31 cellular contexts compared by ENCODE assay signal in the genomic region with DNA sequence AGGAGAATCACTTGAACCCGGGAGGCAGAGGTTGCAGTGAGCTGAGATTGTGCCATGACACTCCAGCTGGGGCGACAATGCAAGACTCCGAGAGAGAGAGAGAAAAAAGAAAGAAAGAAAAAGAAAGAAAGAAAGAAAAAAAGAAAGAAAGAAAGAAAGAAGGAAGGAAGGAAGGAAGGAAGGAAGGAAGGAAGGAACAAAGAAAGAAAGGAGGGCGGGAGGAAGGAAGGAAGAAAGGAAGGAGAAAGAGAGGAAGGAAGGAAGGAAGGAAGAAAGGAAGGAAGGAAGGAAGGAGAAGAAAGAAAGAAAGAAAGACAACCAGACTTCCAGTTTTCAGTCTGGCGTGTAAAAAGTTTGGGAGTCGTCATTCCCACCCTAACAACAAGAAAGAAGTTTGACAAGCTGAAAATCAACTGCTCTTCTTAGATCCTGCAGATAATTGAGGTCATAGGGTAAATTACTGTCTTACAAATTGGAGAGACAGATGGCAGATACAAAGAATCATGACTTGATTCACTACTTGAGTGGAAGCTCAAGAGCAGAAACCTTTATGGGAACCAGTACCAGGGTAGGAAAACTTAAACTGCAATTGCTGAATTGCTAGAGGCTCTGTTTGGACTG. TPM values are rescaled to one million over a fixed set of nuclear protein-coding genes. Genes with fewer than 3 reads are reported as not detected.
"Had no signal": no experiment of that assay in that cellular context is flagged by ENCODE, and none has a peak within 500 bp of the region (broad histone marks: within the 10 kb centered on the region; RNA-seq: fewer than 3 reads in every experiment).

No MANE protein-coding gene starts in this region.

- DNase-seq: activated CD4-positive, alpha-beta T cell treated with anti-CD3 and anti-CD28 coated beads, Interleukin-2, amount 10 ng/mL, durations not matched to agents 24 days and 14 days; activated CD4-positive, alpha-beta T cell treated with anti-CD3 and anti-CD28 coated beads, Interleukin-2, amount 50 U/mL, for 4 hours; activated CD8-positive, alpha-beta T cell treated with anti-CD3 and anti-CD28 coated beads for 36 hours; activated effector memory CD4-positive, alpha-beta T cell treated with anti-CD3 and anti-CD28 coated beads, Interleukin-2, amount 50 U/mL, for 16 hours; activated naive CD4-positive, alpha-beta T cell; activated naive CD4-positive, alpha-beta T cell treated with anti-CD3 and anti-CD28 coated beads, Interleukin-2, amount 50 U/mL, for 16 hours; activated naive CD8-positive, alpha-beta T cell treated with anti-CD3 and anti-CD28 coated beads for 36 hours; activated T-cell treated with anti-CD3 and anti-CD28 coated beads, Interleukin-2, amount 50 U/mL, for 1 hour; activated T-cell treated with anti-CD3 and anti-CD28 coated beads, Interleukin-2, amount 50 U/mL, for 72 hours; amniotic stem cell; aorta; brain microvascular endothelial cell; central memory CD4-positive, alpha-beta T cell; NCI-H1105; NCI-H1417 treated with DMSO at 0.1 percent for 48 hours; NCI-H187 treated with DMSO at 0.1 percent for 48 hours; NCI-H2081; NCI-H2171 treated with DMSO at 0.1 percent for 48 hours; NCI-H345; NCI-H526 treated with DMSO at 0.1 percent for 48 hours; NCI-H774; SHP77; SJCRH30; T-cell; T-helper 2 cell; T-helper 9 cell had no signal

- H3K27ac ChIP-seq: brain microvascular endothelial cell, SJCRH30 had no signal

- H3K4me1 ChIP-seq: SJCRH30 had no signal

- ATAC-seq: activated CD8-positive, alpha-beta T cell treated with anti-CD3 and anti-CD28 coated beads for 36 hours; activated T-cell treated with anti-CD3 and anti-CD28 coated beads, Interleukin-2, amount 50 U/mL, for 72 hours; activated T-helper 17 cell treated with anti-CD3 and anti-CD28 coated beads, Interleukin-2, amount 50 U/mL, for 72 hours; Panc1; SK-N-SH treated with all-trans-retinoic acid at 6 μM for 48 hours; T-cell had no signal

- H3K4me3 ChIP-seq: SJCRH30 had no signal

- H3K36me3 ChIP-seq: brain microvascular endothelial cell, SJCRH30 had no signal

- H3K27me3 ChIP-seq: brain microvascular endothelial cell, SJCRH30 had no signal

- H3K9me3 ChIP-seq: SJCRH30 had no signal

RNA-seq across cellular contexts. Expression of a gene that starts 15.1 kb away (rescaled TPM):
- total RNA-seq: activated CD4-positive, alpha-beta T cell treated with anti-CD3 and anti-CD28 coated beads, Interleukin-2, amount 10 ng/mL, durations not matched to agents 24 days and 14 days; activated CD8-positive, alpha-beta T cell treated with anti-CD3 and anti-CD28 coated beads for 36 hours; activated naive CD8-positive, alpha-beta T cell treated with anti-CD3 and anti-CD28 coated beads for 36 hours; activated T-cell treated with anti-CD3 and anti-CD28 coated beads, Interleukin-2, amount 50 U/mL, for 72 hours; activated T-helper 17 cell treated with anti-CD3 and anti-CD28 coated beads, Interleukin-2, amount 50 U/mL, for 72 hours; MCF 10A; NCI-H460 had no signal
- polyA plus RNA-seq: aorta had no signal
